In genomic region chr13:66992683-66993082, GRCh38 we compare ENCODE assay signal across 19 cellular contexts.
A peak's percentile ranks its signal among the peaks of the same experiment; 100 is the strongest.
DNase-seq lines count a peak whose midpoint lies in the region; ATAC-seq and TF ChIP-seq lines count a peak whose summit lies in the region.
"Had no signal": no experiment of that assay in that cellular context is flagged by ENCODE, and none has a peak within 500 bp of the region (broad histone marks: within the 10 kb centered on the region; RNA-seq: fewer than 3 reads in every experiment).

No MANE protein-coding gene starts in this region.

- H3K9ac ChIP-seq in IMR-90 (ENCODE audit: low read depth, low read length) (no peak overlapping the region), Karpas-422 (ENCODE audit: low read length) (no peak overlapping the region)
- H3K9ac ChIP-seq: SK-N-SH had no signal

- BruUV-seq in IMR-90 (replicated peaks; lab: Mats Ljungman, UMichigan), result no TSS peak

- H3K79me2 ChIP-seq in Karpas-422 (ENCODE audit: low read length), result no peaks in the 10 kb centered on the region

- H4K20me1 ChIP-seq in IMR-90 (ENCODE audit: insufficient read depth, low read length) (no peaks in the 10 kb centered on the region), Karpas-422 (ENCODE audit: insufficient read depth, low read depth, low read length) (no peaks in the 10 kb centered on the region)

- H4K5ac ChIP-seq in IMR-90 (ENCODE audit: low read depth, low read length), result no peak overlapping the region

- intact Hi-C loops in IMR-90 (cut with micrococcal nuclease), result no loop called here

- no peak overlapping the region for H2AK9ac ChIP-seq in IMR-90 (replicated peaks; ENCODE audit: low read depth, low read length, poor library complexity)

- no peak overlapping the region for H3K14ac ChIP-seq in IMR-90 (replicated peaks; ENCODE audit: low read depth, low read length)

- H2BK20ac ChIP-seq in IMR-90 (ENCODE audit: low read depth, low read length), result no peak overlapping the region

- no peak overlapping the region for H3K56ac ChIP-seq in IMR-90 (ENCODE audit: extremely low read depth, insufficient read depth, low read length)

- 0 out of 2 replicates have a peak, but pooled peaks cover 4% of the 10 kb centered on the region for H3K9me1 ChIP-seq in IMR-90 (ENCODE audit: insufficient read depth, low read length)

- no peak overlapping the region for H3K23ac ChIP-seq in IMR-90 (ENCODE audit: low read depth, low read length)

- TF ChIP-seq RAD21 in IMR-90 (IDR thresholded peaks at IDR 0.05; ENCODE audit: low read length), result no peak

- ATAC-seq in IMR-90 (ENCODE audit: low read depth) (no peak), HG02642 (IDR thresholded peaks at IDR 0.05; ENCODE audit: poor library complexity, unreplicated experiment) (no peak)
- ATAC-seq: PC-3 had no signal

- H3K4ac ChIP-seq in IMR-90 (ENCODE audit: low read depth, low read length), result no peak overlapping the region

- H3K9me3 ChIP-seq in IMR-90 (ENCODE audit: control insufficient read depth, insufficient read depth, low read length) (no peaks in the 10 kb centered on the region), Karpas-422 (ENCODE audit: low read length) (no peaks in the 10 kb centered on the region)
- H3K9me3 ChIP-seq: SK-N-SH had no signal

- H3K36me3 ChIP-seq in IMR-90 (ENCODE audit: control insufficient read depth, insufficient read depth, low read length) (no peaks in the 10 kb centered on the region), Karpas-422 (ENCODE audit: insufficient read depth, low read length) (no peaks in the 10 kb centered on the region)

- H3K4me3 ChIP-seq in IMR-90 (ENCODE audit: insufficient read depth, low read depth, low read length) (no peak overlapping the region), Karpas-422 (ENCODE audit: low read length) (no peak overlapping the region)

- POLR2A ChIA-PET in IMR-90 (lab: Charles Lee; ENCODE audit: unreplicated experiment), result interaction anchor here (0.6 kb wide), 1 partner anchor 333 kb away, joined by 9 read pairs; no protein-coding TSS in a partner anchor

- no peak overlapping the region for H3K18ac ChIP-seq in IMR-90 (ENCODE audit: low read depth, low read length)

- H4K8ac ChIP-seq in IMR-90 (ENCODE audit: low read depth in 2 of 2, low read length in 2 of 2), result no peak overlapping the region

- TF ChIP-seq CTCF in IMR-90 (conservative IDR thresholded peaks at IDR 0.05; ENCODE audit: low read depth, low read length), result no peak

- no peak overlapping the region for H2BK120ac ChIP-seq in IMR-90 (ENCODE audit: low read depth, low read length)

- dilution Hi-C loops in IMR-90 (cut with HindIII; ENCODE audit: low sequenced_read_pairs, unreplicated experiment), result no loop called here

- no CpG with 5 or more reads among the region's 1 CpG for WGBS in IMR-90 (ENCODE audit: extremely low coverage in 2 of 2, insufficient read length in 1 of 2), 2 experiments

- no peaks in the 10 kb centered on the region for H3K9me2 ChIP-seq in Karpas-422 (replicated peaks; ENCODE audit: insufficient read depth, low read length)
- H3K9me2 ChIP-seq: SK-N-SH had no signal

- no peak overlapping the region for H2BK5ac ChIP-seq in IMR-90 (ENCODE audit: low read depth, low read length, poor library complexity, severe bottlenecking)

- in situ Hi-C loops in IMR-90 (cut with MboI; ENCODE audit: low sequenced_read_pairs), result no loop called here

- no peak overlapping the region for H4K91ac ChIP-seq in IMR-90 (ENCODE audit: insufficient read depth, low read depth, low read length)

- DNase-seq in IMR-90, result no peak
- peak; percentile 17 for DNase-seq in iris pigment epithelial cell (ENCODE audit: low read depth)
- no peak for DNase-seq in NCI-H748 treated with DMSO at 0.1 percent for 48 hours (lab: John Stamatoyannopoulos, UW)
- DNase-seq in DMS 273 (lab: John Stamatoyannopoulos, UW; ENCODE audit: unreplicated experiment), result no peak
- no peak for DNase-seq in Karpas-422
- DNase-seq: ACHN; CD4-positive, CD25-positive, alpha-beta regulatory T cell; COR-L47; H9; Kasumi-1; MM.1S; NCI-H1105; NCI-H446 treated with DMSO at 0.1 percent for 48 hours; NCI-H774; PC-3; RPMI8226; SK-N-SH had no signal

- H3K4me2 ChIP-seq in IMR-90 (ENCODE audit: low read depth, low read length) (no peak overlapping the region), Karpas-422 (ENCODE audit: low read depth, low read length, poor library complexity, severe bottlenecking) (no peak overlapping the region)
- H3K4me2 ChIP-seq: SK-N-SH had no signal

- H2AFZ ChIP-seq in IMR-90 (replicated peaks; ENCODE audit: low read length, poor library complexity) (no peak overlapping the region), Karpas-422 (ENCODE audit: low read length) (no peak overlapping the region)

- CTCF ChIA-PET in IMR-90 (lab: Yijun Ruan, JAX), result no interaction called here

- no peak for TF ChIP-seq POLR2A in IMR-90 (IDR thresholded peaks at IDR 0.05; ENCODE audit: low read depth, low read length)

- no peaks in the 10 kb centered on the region for H3K79me1 ChIP-seq in IMR-90 (ENCODE audit: low read depth in 1 of 2, low read length in 2 of 2)

- H2BK15ac ChIP-seq in IMR-90 (ENCODE audit: low read depth, low read length), result no peak overlapping the region

- no peak overlapping the region for H2AK5ac ChIP-seq in IMR-90 (ENCODE audit: low read depth, low read length)

- H3K27ac ChIP-seq in IMR-90 (ENCODE audit: insufficient read depth, low read length) (no peak overlapping the region), angular gyrus (ENCODE audit: low read depth, low read length) (peak overlapping the region; percentile 40), Karpas-422 (ENCODE audit: low read length) (no peak overlapping the region)

- H3K4me1 ChIP-seq in IMR-90 (ENCODE audit: control insufficient read depth, insufficient read depth, low read length), result 0 out of 2 replicates have a peak, but pooled peaks cover 3% of the 10 kb centered on the region
- peaks cover 19% of the 10 kb centered on the region for H3K4me1 ChIP-seq in Karpas-422 (ENCODE audit: low read length)

- H3K27me3 ChIP-seq in IMR-90 (ENCODE audit: control insufficient read depth, insufficient read depth, low read length) (no peaks in the 10 kb centered on the region), Karpas-422 (ENCODE audit: low read length) (no peaks in the 10 kb centered on the region)

TF ChIP-seq in IMR-90, 13 proteins besides CTCF, POLR2A, EP300 and RAD21:
- TF ChIP-seq SMC3 (IDR thresholded peaks at IDR 0.05; ENCODE audit: low read depth, low read length) (no peak), MAFK (IDR thresholded peaks at IDR 0.05; ENCODE audit: low read depth, low read length) (no peak), NFE2L2 (IDR thresholded peaks at IDR 0.05; ENCODE audit: low read depth, low read length) (no peak), CEBPB (IDR thresholded peaks at IDR 0.05; ENCODE audit: low read depth, low read length) (peak; percentile 62), BHLHE40 (IDR thresholded peaks at IDR 0.05; ENCODE audit: low read depth, low read length) (no peak), MAZ (IDR thresholded peaks at IDR 0.05; ENCODE audit: borderline replicate concordance, low read depth, low read length) (no peak)
